ENCODE assay signal across 8 cellular contexts in the genomic region with DNA sequence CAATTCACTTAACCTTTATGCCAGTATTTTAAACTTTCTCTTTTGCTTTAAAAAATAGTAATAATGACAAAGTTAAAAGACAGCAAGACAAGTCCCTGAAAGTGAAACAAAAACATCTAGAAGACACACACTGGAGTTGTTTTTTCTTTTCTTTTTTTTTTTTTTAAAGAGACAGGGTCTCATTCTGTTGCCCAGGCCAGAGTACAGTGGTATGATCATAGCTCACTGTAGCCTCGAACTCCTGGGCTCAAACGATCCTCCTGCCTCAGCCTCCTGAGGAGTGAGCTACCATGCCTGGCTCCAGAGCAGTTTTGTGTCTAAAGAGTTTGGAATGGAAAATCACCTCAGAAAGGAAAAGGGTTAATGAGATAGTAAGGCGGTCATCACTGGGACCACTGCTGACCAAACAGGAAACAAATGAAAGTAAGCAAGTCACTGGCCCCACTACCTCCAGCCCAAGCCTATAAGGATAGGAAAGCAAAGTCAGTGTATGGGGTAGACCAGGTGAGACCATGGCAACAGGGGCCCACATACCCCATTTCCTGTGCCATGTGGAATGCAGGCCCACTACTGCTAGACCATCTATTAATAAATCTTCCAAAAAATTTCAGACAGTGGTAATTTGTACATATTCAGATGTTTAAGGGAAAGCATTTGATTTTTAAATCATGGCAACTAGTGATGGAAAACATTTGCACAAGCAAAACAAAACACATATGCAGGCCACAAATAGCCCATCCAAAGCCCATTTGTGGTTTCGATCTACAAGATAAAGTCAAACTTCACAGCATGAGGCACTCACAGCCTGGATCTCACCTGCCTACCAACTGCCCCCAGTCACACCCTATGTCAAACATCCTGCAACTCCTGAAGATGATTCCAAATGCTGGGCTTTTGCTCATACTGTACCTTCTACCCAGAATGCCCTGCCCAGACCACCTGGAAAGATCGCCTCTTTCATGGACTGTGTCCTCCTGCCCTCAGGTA.
A peak's percentile ranks its signal among the peaks of the same experiment; 100 is the strongest.
DNase-seq lines count a peak whose midpoint lies in the region; ATAC-seq, FAIRE-seq and TF ChIP-seq lines count a peak whose summit lies in the region.

No MANE protein-coding gene starts in this region.

- peak overlapping the region; percentile 72 for H3K4me3 Mint-ChIP-seq in activated naive CD4-positive, alpha-beta T cell treated with anti-CD3 and anti-CD28 coated beads, Interleukin-2, amount 50 U/mL, for 24 hours

- H4K20me1 ChIP-seq in GM12878 (ENCODE audit: control insufficient read depth, insufficient read depth), result no peaks in the 10 kb centered on the region

- H2AFZ ChIP-seq in GM12878 (ENCODE audit: control insufficient read depth, low read depth, low read length), result peak overlapping the region; percentile 85

- H3K27ac ChIP-seq in GM12878 (ENCODE audit: control insufficient read depth, insufficient read depth) (0 out of 2 replicates have a peak overlapping the region, but pooled peaks have one; percentile 30), suprapubic skin (no peak overlapping the region)

- no peaks in the 10 kb centered on the region for H3K79me2 ChIP-seq in GM12878 (ENCODE audit: control insufficient read depth, insufficient read depth, low read length)

- H3K9me3 ChIP-seq in GM12878 (replicated peaks; ENCODE audit: control insufficient read depth, insufficient read depth, low read length) (no peaks in the 10 kb centered on the region; the same call in 1 of the 3 replicates), suprapubic skin (peaks cover 4% of the 10 kb centered on the region)

- H3K27me3 ChIP-seq in GM12878 (replicated peaks in 1 of 2; ENCODE audit: control insufficient read depth in 2 of 2, insufficient read depth in 2 of 2, low read length in 1 of 2), result no peaks in the 10 kb centered on the region
- no peaks in the 10 kb centered on the region for H3K27me3 ChIP-seq in suprapubic skin

- peaks cover 30% of the 10 kb centered on the region for H3K4me1 Mint-ChIP-seq in activated naive CD4-positive, alpha-beta T cell treated with anti-CD3 and anti-CD28 coated beads, Interleukin-2, amount 50 U/mL, for 24 hours

- no peaks in the 10 kb centered on the region for H3K36me3 ChIP-seq in GM12878 (ENCODE audit: control insufficient read depth in 2 of 2, insufficient read depth in 2 of 2, low read length in 1 of 2)
- H3K36me3 ChIP-seq in suprapubic skin, result no peaks in the 10 kb centered on the region

- FAIRE-seq in GM12878 (lab: Jason Lieb, UNC) (no peak), frontal cortex (lab: Jason Lieb, UNC) (no peak)

- TF ChIP-seq RAD21 in GM12878 (IDR thresholded peaks at IDR 0.05; ENCODE audit: insufficient read depth, low read depth, low read length), result no peak

- CTCF ChIA-PET in GM12878 (lab: Yijun Ruan, JAX) (interaction anchor here (1.0 kb wide), 1 partner anchor 30 kb away, joined by 3 read pairs; no protein-coding TSS in a partner anchor), HEK293T (lab: Yijun Ruan, JAX) (no interaction called here)

- peaks cover 7% of the 10 kb centered on the region for H3K36me3 Mint-ChIP-seq in activated naive CD4-positive, alpha-beta T cell treated with anti-CD3 and anti-CD28 coated beads, Interleukin-2, amount 50 U/mL, for 24 hours

- H3K9me3 Mint-ChIP-seq in activated naive CD4-positive, alpha-beta T cell treated with anti-CD3 and anti-CD28 coated beads, Interleukin-2, amount 50 U/mL, for 24 hours, result peaks cover 8% of the 10 kb centered on the region

- H3K27ac Mint-ChIP-seq in activated naive CD4-positive, alpha-beta T cell treated with anti-CD3 and anti-CD28 coated beads, Interleukin-2, amount 50 U/mL, for 24 hours, result peak overlapping the region; percentile 88

- TF ChIP-seq CTCF in GM12878 (IDR thresholded peaks at IDR 0.05 in 2 of 3, conservative IDR thresholded peaks at IDR 0.05 in 1 of 3; ENCODE audit: control insufficient read depth in 2 of 3, extremely low read depth in 1 of 3, insufficient read depth in 1 of 3, low read depth in 3 of 3, low read length in 3 of 3), result no peak
- no peak for TF ChIP-seq CTCF in suprapubic skin (IDR thresholded peaks at IDR 0.05)

- POLR2A ChIA-PET in GM12878 (lab: Charles Lee) (no interaction called here), HEK293T (lab: Yijun Ruan, JAX) (no interaction called here)

- no peaks in the 10 kb centered on the region for H3K27me3 Mint-ChIP-seq in activated naive CD4-positive, alpha-beta T cell treated with anti-CD3 and anti-CD28 coated beads, Interleukin-2, amount 50 U/mL, for 24 hours

- SMC1A ChIA-PET in GM12878 (lab: Charles Lee; ENCODE audit: uncharacterized antibody, unreplicated experiment), result no interaction called here

- RAD21 ChIA-PET in GM12878 (lab: Charles Lee; ENCODE audit: unreplicated experiment), result no interaction called here

- intact Hi-C loops in GM12878 (cut with micrococcal nuclease; ENCODE audit: unreplicated experiment), result no loop called here

- WGBS in GM12878 (ENCODE audit: insufficient coverage, insufficient replicate concordance, low lambda C conversion rate, missing lambda C conversion rate), result 43% methylated on average over 5 of the region's 5 CpGs
- WGBS in suprapubic skin, result 81% methylated on average over 5 of the region's 5 CpGs

- no TSS peak for BruUV-seq in GM12878 (replicated peaks; lab: Mats Ljungman, UMichigan)

- TF ChIP-seq POLR2A in GM12878 (IDR thresholded peaks at IDR 0.05; ENCODE audit: low read depth, low read length), result no peak
- no peak for TF ChIP-seq POLR2A in suprapubic skin (IDR thresholded peaks at IDR 0.05)

- ATAC-seq in HG03108 (IDR thresholded peaks at IDR 0.05; ENCODE audit: unreplicated experiment) (peak; percentile 71), GM12878 (peak; percentile 94)

- no peak overlapping the region for H3K9ac ChIP-seq in GM12878 (ENCODE audit: control insufficient read depth, insufficient read depth, low read length)

- no peak for DNase-seq in activated naive CD4-positive, alpha-beta T cell treated with Interleukin-2 at 50 U/mL for 16 hours
- peak; percentile 7 for DNase-seq in GM12878 (ENCODE audit: low read depth, low spot score)
- DNase-seq in suprapubic skin (ENCODE audit: low spot score in 2 of 2), result no peak
- no peak for DNase-seq in NCI-H1436 (lab: John Stamatoyannopoulos, UW)
- DNase-seq in frontal cortex (ENCODE audit: low spot score in 2 of 2), result no peak
- no peak for DNase-seq in HEK293T (ENCODE audit: extremely low spot score)

- in situ Hi-C loops in GM12878 (cut with MboI), result no loop called here

- H3K4me3 ChIP-seq in GM12878, result no peak overlapping the region
- H3K4me3 ChIP-seq in suprapubic skin, result peak overlapping the region; percentile 6

- 0 out of 2 replicates have a peak overlapping the region, but pooled peaks have one; percentile 7 for H3K4me2 ChIP-seq in GM12878 (ENCODE audit: control insufficient read depth, insufficient read depth)

- TF ChIP-seq EP300 in GM12878 (IDR thresholded peaks at IDR 0.05; ENCODE audit: borderline replicate concordance in 1 of 2, control insufficient read depth in 1 of 2, low read depth in 2 of 2, low read length in 2 of 2), result no peak
- TF ChIP-seq EP300 in suprapubic skin (IDR thresholded peaks at IDR 0.05), result no peak

- H3K4me1 ChIP-seq in GM12878 (ENCODE audit: control insufficient read depth, insufficient read depth, low read length) (peaks cover 8% of the 10 kb centered on the region; the same call in 1 of the 2 replicates), suprapubic skin (peaks cover 21% of the 10 kb centered on the region)

TF ChIP-seq in GM12878, 131 proteins besides CTCF, POLR2A, EP300 and RAD21 (continues in another document):
- TF ChIP-seq ZNF384 (IDR thresholded peaks at IDR 0.05; ENCODE audit: borderline replicate concordance, low read depth, low read length), result peak; percentile 95
- TF ChIP-seq HDAC6 (IDR thresholded peaks at IDR 0.05; ENCODE audit: unreplicated experiment), result no peak
- no peak for TF ChIP-seq YBX1 (IDR thresholded peaks at IDR 0.05)
- TF ChIP-seq, protein P1, sequence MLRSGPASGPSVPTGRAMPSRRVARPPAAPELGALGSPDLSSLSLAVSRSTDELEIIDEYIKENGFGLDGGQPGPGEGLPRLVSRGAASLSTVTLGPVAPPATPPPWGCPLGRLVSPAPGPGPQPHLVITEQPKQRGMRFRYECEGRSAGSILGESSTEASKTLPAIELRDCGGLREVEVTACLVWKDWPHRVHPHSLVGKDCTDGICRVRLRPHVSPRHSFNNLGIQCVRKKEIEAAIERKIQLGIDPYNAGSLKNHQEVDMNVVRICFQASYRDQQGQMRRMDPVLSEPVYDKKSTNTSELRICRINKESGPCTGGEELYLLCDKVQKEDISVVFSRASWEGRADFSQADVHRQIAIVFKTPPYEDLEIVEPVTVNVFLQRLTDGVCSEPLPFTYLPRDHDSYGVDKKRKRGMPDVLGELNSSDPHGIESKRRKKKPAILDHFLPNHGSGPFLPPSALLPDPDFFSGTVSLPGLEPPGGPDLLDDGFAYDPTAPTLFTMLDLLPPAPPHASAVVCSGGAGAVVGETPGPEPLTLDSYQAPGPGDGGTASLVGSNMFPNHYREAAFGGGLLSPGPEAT (IDR thresholded peaks at IDR 0.05; ENCODE audit: low read depth), result peak; percentile 67; the same call in 1 of the 2 replicates
- TF ChIP-seq HDGF (IDR thresholded peaks at IDR 0.05), result no peak
- peak; percentile 29; the same call in 1 of the 2 replicates for TF ChIP-seq FOXK2 (IDR thresholded peaks at IDR 0.05)
- TF ChIP-seq EGR1 (IDR thresholded peaks at IDR 0.05; ENCODE audit: borderline replicate concordance in 1 of 2, low read depth in 2 of 2, low read length in 2 of 2), result no peak

TF ChIP-seq in HEK293T, 16 proteins besides CTCF, POLR2A, EP300 and RAD21:
- TF ChIP-seq SUZ12 (IDR thresholded peaks at IDR 0.05) (no peak), TARDBP (IDR thresholded peaks at IDR 0.05) (no peak), ZNF384 (IDR thresholded peaks at IDR 0.05) (no peak), HDGF (IDR thresholded peaks at IDR 0.05; ENCODE audit: borderline replicate concordance) (no peak), LEF1 (IDR thresholded peaks at IDR 0.05; ENCODE audit: borderline replicate concordance) (no peak), ELF4 (IDR thresholded peaks at IDR 0.05) (no peak), FOXM1 (IDR thresholded peaks at IDR 0.05; ENCODE audit: borderline replicate concordance) (no peak), BHLHE40 (IDR thresholded peaks at IDR 0.05; ENCODE audit: borderline replicate concordance) (no peak)
- TF ChIP-seq, protein P2, sequence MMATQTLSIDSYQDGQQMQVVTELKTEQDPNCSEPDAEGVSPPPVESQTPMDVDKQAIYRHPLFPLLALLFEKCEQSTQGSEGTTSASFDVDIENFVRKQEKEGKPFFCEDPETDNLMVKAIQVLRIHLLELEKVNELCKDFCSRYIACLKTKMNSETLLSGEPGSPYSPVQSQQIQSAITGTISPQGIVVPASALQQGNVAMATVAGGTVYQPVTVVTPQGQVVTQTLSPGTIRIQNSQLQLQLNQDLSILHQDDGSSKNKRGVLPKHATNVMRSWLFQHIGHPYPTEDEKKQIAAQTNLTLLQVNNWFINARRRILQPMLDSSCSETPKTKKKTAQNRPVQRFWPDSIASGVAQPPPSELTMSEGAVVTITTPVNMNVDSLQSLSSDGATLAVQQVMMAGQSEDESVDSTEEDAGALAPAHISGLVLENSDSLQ (IDR thresholded peaks at IDR 0.05), result no peak
